Comparison of ENCODE assay signal across 9 cellular contexts in the genomic region with DNA sequence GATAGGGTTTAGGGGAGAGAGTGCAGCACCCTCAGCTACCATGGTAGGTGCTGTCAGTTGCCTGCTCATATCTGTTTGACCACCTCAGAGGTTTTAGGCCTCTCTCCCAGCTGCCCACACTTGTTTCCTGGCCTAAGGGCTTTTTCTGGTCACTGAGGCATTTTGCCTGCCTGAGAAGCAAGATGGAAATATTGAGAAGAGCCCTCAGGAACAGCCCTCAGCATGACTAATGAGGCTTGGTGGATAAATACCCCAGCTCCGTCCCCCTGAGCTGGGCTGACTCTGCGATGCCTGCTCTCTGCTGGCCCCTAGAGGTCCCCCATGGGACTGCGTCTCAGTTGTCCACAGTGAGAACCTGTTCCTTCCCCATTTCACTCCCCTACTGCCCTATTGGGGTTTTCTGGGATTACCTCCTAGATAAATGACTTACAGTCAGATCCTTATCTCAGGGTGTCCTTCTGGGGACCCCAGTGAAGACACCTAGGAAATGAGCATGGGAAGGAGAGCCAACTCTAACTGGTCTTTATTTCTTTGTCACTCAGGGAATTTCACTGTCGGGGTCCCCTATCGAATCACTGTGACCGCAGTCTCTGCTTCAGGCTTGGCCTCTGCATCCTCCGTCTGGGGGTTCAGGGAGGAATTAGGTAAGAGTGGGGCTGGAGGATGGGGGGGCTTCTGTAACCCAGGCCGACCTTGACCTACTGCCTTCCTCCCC. TPM values are rescaled to one million over a fixed set of nuclear protein-coding genes. Genes with fewer than 3 reads are reported as not detected.
DNase-seq lines count a peak whose midpoint lies in the region; ATAC-seq and TF ChIP-seq lines count a peak whose summit lies in the region.
"Had no signal": no experiment of that assay in that cellular context is flagged by ENCODE, and none has a peak within 500 bp of the region (broad histone marks: within the 10 kb centered on the region; RNA-seq: fewer than 3 reads in every experiment).

No MANE protein-coding gene starts in this region.

- no peak for ATAC-seq in HG03175 (IDR thresholded peaks at IDR 0.05; ENCODE audit: unreplicated experiment)

- H3K4me1 ChIP-seq in A673 (ENCODE audit: insufficient read depth, low read length, poor library complexity, severe bottlenecking), result no peaks in the 10 kb centered on the region
- no peaks in the 10 kb centered on the region for H3K4me1 ChIP-seq in SJCRH30
- no peaks in the 10 kb centered on the region for H3K4me1 ChIP-seq in left ventricle myocardium inferior

- CTCF ChIA-PET in A673 (lab: Charles Lee), result interaction anchor here (1.0 to 1.4 kb wide), 2 partner anchors 10 to 17 kb away, joined by 3 to 7 read pairs; a partner anchor contains a TSS

- TF ChIP-seq CTCF in A673 (conservative IDR thresholded peaks at IDR 0.05; ENCODE audit: low read depth, low read length) (peak; percentile 86), GM13977 (IDR thresholded peaks at IDR 0.05; ENCODE audit: extremely low read depth, insufficient read depth, missing control alignments) (peak; percentile 87), left ventricle myocardium inferior (IDR thresholded peaks at IDR 0.05; ENCODE audit: borderline replicate concordance) (peak; percentile 85)

- no peak overlapping the region for H3K27ac ChIP-seq in A673 (ENCODE audit: low read depth, low read length, poor library complexity, severe bottlenecking)
- H3K27ac ChIP-seq in SJCRH30, result no peak overlapping the region
- no peak overlapping the region for H3K27ac ChIP-seq in left ventricle myocardium inferior (replicated peaks)

- no TSS peak for BruUV-seq in A673 (replicated peaks; lab: Mats Ljungman, UMichigan)

- H3K27me3 ChIP-seq in A673 (replicated peaks; ENCODE audit: insufficient read depth, low read depth, low read length, poor library complexity) (no peaks in the 10 kb centered on the region), SJCRH30 (no peaks in the 10 kb centered on the region), left ventricle myocardium inferior (ENCODE audit: low read depth) (no peaks in the 10 kb centered on the region)

- POLR2A ChIA-PET in A673 (lab: Charles Lee; ENCODE audit: low non-redundant PET), result no interaction called here

- H3K9me3 ChIP-seq in A673 (ENCODE audit: low read depth, low read length, poor library complexity, severe bottlenecking) (no peaks in the 10 kb centered on the region), SJCRH30 (replicated peaks) (no peaks in the 10 kb centered on the region), left ventricle myocardium inferior (replicated peaks) (peaks cover 10% of the 10 kb centered on the region)

- in situ Hi-C loops in GM13977 (cut with MboI; ENCODE audit: low pct_unique_long_range_greater_than_20kb, low sequenced_read_pairs, unreplicated experiment), result loop anchor here (5.0 kb wide), 1 partner anchor 166 kb away; no protein-coding TSS in a partner anchor

- H3K36me3 ChIP-seq in A673 (ENCODE audit: insufficient read depth, low read length, poor library complexity, severe bottlenecking) (no peaks in the 10 kb centered on the region), SJCRH30 (no peaks in the 10 kb centered on the region), left ventricle myocardium inferior (peaks cover 10% of the 10 kb centered on the region)

- DNase-seq in A673 (ENCODE audit: low spot score), result peak; percentile 68
- DNase-seq in GM13977 (ENCODE audit: low spot score), result peak; percentile 75
- DNase-seq in SJCRH30, result peak; percentile 81 to 91
- DNase-seq in activated naive CD4-positive, alpha-beta T cell (lab: John Stamatoyannopoulos, UW), result peak; percentile 51 to 70 (median 64)
- peak; percentile 44 for DNase-seq in left ventricle myocardium inferior
- peak; percentile 79 for DNase-seq in stimulated activated CD4-positive, alpha-beta T cell treated with anti-CD3 and anti-CD28 coated beads, Interleukin-1b, Interleukin-23, amount 100 ng/mL, for 48 hours
- no peak for DNase-seq in inferior parietal cortex (ENCODE audit: extremely low spot score)

- intact Hi-C loops in A673 (cut with micrococcal nuclease; ENCODE audit: unreplicated experiment) (no loop called here), left ventricle myocardium inferior (cut with micrococcal nuclease) (no loop called here)

- no peak overlapping the region for H3K4me3 ChIP-seq in A673 (ENCODE audit: low read depth, low read length, poor library complexity, severe bottlenecking)
- no peak overlapping the region for H3K4me3 ChIP-seq in SJCRH30
- H3K4me3 ChIP-seq in left ventricle myocardium inferior, result no peak overlapping the region

RNA-seq across cellular contexts. Expression of a gene that starts 13.3 kb away (rescaled TPM):
- 18.5 and 21.8 TPM in 2 replicates for total RNA-seq in A673 (2021)
- 0.99 and 1.4 TPM in 2 replicates for total RNA-seq in SJCRH30 (2014; rRNA removed; shearing (Covaris generic))
- 0.38 TPM for total RNA-seq in left ventricle myocardium inferior

RNA-seq across cellular contexts. Expression of a gene that starts 17.0 kb away (rescaled TPM):
- total RNA-seq in A673 (2021), result 5.4 and 6.0 TPM in 2 replicates
- total RNA-seq in SJCRH30 (2014; rRNA removed; shearing (Covaris generic)), result 1.5 TPM in 2 replicates
- 4.0 TPM for total RNA-seq in left ventricle myocardium inferior

RNA-seq across cellular contexts. Expression of a gene that starts 20.6 kb away (rescaled TPM):
- total RNA-seq in A673 (2021) (not detected in 2 replicates), left ventricle myocardium inferior (not detected)
- not detected in 2 replicates for total RNA-seq in SJCRH30 (2014; rRNA removed; shearing (Covaris generic))
- total RNA-seq: mononuclear cell had no signal

RNA-seq across cellular contexts. Expression of a gene that starts 24.0 kb away (rescaled TPM):
- total RNA-seq in A673 (2021) (0.26 and 0.61 TPM in 2 replicates), left ventricle myocardium inferior (8.1 TPM)
- total RNA-seq in SJCRH30 (2014; rRNA removed; shearing (Covaris generic)), result 0.81 and 1.3 TPM in 2 replicates

RNA-seq across cellular contexts. Expression of a gene that starts 37.0 kb away (rescaled TPM):
- total RNA-seq in A673 (2021) (not detected in 2 replicates), left ventricle myocardium inferior (not detected)
- not detected in 2 replicates for total RNA-seq in SJCRH30 (2014; rRNA removed; shearing (Covaris generic))
- total RNA-seq: mononuclear cell had no signal
